ENCODE assay signal across 13 cellular contexts in genomic region chr14:75579882-75580281, GRCh38. TPM values are rescaled to one million over a fixed set of nuclear protein-coding genes. Genes with fewer than 3 reads are reported as not detected.
DNase-seq lines count a peak whose midpoint lies in the region; ATAC-seq and TF ChIP-seq lines count a peak whose summit lies in the region.
"Had no signal": no experiment of that assay in that cellular context is flagged by ENCODE, and none has a peak within 500 bp of the region (broad histone marks: within the 10 kb centered on the region; RNA-seq: fewer than 3 reads in every experiment).

No MANE protein-coding gene starts in this region.

- H3K4me3 ChIP-seq in ACC112 (ENCODE audit: low read depth, low read length) (peak overlapping the region; percentile 84), Peyer's patch (peak overlapping the region in 3 of 4 donors; percentile 31 to 87 (median 83)), fibroblast of mammary gland (ENCODE audit: control insufficient read depth, low read depth, low read length) (peak overlapping the region; percentile 65)

- ATAC-seq in natural killer cell (no peak), GM21786 (IDR thresholded peaks at IDR 0.05; ENCODE audit: unreplicated experiment) (no peak)
- ATAC-seq: activated T-cell treated with anti-CD3 and anti-CD28 coated beads, Interleukin-2, amount 50 U/mL, for 72 hours had no signal

- H3K27ac ChIP-seq in ACC112 (ENCODE audit: low read depth, low read length) (peak overlapping the region; percentile 2; the same call in 1 of the 2 replicates), Peyer's patch (peak overlapping the region in 3 of 4 donors; percentile 73 to 90 (median 88))
- H3K27ac ChIP-seq: epithelial cell of prostate had no signal

- H3K4me1 ChIP-seq in ACC112 (ENCODE audit: control insufficient read depth, insufficient read depth, low read length, unreplicated experiment) (peaks cover 14% of the 10 kb centered on the region), Peyer's patch (peaks cover 0 to 9% (median 0%) of the 10 kb centered on the region in 4 donors)

- no peak for TF ChIP-seq CTCF in Peyer's patch (IDR thresholded peaks at IDR 0.05)
- TF ChIP-seq CTCF in fibroblast of mammary gland (conservative IDR thresholded peaks at IDR 0.05; ENCODE audit: control insufficient read depth, insufficient read depth, low read depth, low read length) = no peak
- TF ChIP-seq CTCF in natural killer cell (IDR thresholded peaks at IDR 0.05) = no peak

- H3K4me1 Mint-ChIP-seq in natural killer cell = peaks cover 20 to 22% of the 10 kb centered on the region in 2 donors

- TF ChIP-seq POLR2A in Peyer's patch (IDR thresholded peaks at IDR 0.05) = no peak

- no peaks in the 10 kb centered on the region for H3K36me3 ChIP-seq in ACC112 (ENCODE audit: insufficient read depth, low read length)
- no peaks in the 10 kb centered on the region for H3K36me3 ChIP-seq in Peyer's patch

- H3K36me3 Mint-ChIP-seq in natural killer cell = no peaks in the 10 kb centered on the region
- H3K36me3 Mint-ChIP-seq: mesothelial cell of epicardium had no signal

- H3K27me3 ChIP-seq in ACC112 (ENCODE audit: insufficient read depth, low read length) (no peaks in the 10 kb centered on the region), Peyer's patch (no peaks in the 10 kb centered on the region)

- peaks cover 23% of the 10 kb centered on the region for H3K79me2 ChIP-seq in ACC112 (ENCODE audit: control insufficient read depth, insufficient read depth, low read length, unreplicated experiment)

- no peaks in the 10 kb centered on the region for H3K9me3 Mint-ChIP-seq in natural killer cell
- H3K9me3 Mint-ChIP-seq: activated T-cell treated with anti-CD3 and anti-CD28 coated beads, Interleukin-2, amount 50 U/mL, for 72 hours; mesothelial cell of epicardium had no signal

- intact Hi-C loops in natural killer cell (cut with micrococcal nuclease) = loop anchor here (2.0 kb wide), 1 partner anchor 403 kb away; no protein-coding TSS in a partner anchor

- H3K27me3 Mint-ChIP-seq in natural killer cell (ENCODE audit: low read depth in 2 of 2) = no peaks in the 10 kb centered on the region

- H3K4me3 Mint-ChIP-seq in natural killer cell = peak overlapping the region; percentile 95
- H3K4me3 Mint-ChIP-seq: mesothelial cell of epicardium had no signal

- no peaks in the 10 kb centered on the region for H3K9me3 ChIP-seq in Peyer's patch
- H3K9me3 ChIP-seq: SK-N-SH had no signal

- H2AFZ ChIP-seq in ACC112 (ENCODE audit: low read length, unreplicated experiment) = no peak overlapping the region

- H3K27ac Mint-ChIP-seq in natural killer cell = no peak overlapping the region
- H3K27ac Mint-ChIP-seq: activated T-cell treated with anti-CD3 and anti-CD28 coated beads, Interleukin-2, amount 50 U/mL, for 72 hours; mesothelial cell of epicardium had no signal

- no peak for DNase-seq in Peyer's patch
- no peak for DNase-seq in fibroblast of mammary gland (ENCODE audit: low read depth)
- no peak for DNase-seq in natural killer cell
- no peak for DNase-seq in NCI-H345 (lab: John Stamatoyannopoulos, UW)
- no peak for DNase-seq in NCI-H524 (lab: John Stamatoyannopoulos, UW)
- no peak for DNase-seq in NK-92 (lab: John Stamatoyannopoulos, UW; ENCODE audit: unreplicated experiment)
- DNase-seq: activated T-cell treated with anti-CD3 and anti-CD28 coated beads, Interleukin-2, amount 50 U/mL, for 72 hours; NCI-H2171; SK-N-SH had no signal

RNA-seq across cellular contexts. Expression of gene FLVCR2, which starts 1.5 kb away (rescaled TPM):
- 100 to 1,000 TPM in 2 of 4 donors, 10 to 100 TPM in 2; 14.9 to 130 (median 98.8) TPM for total RNA-seq in Peyer's patch
- 1 to 10 TPM; 1.4 to 4.8 (median 2.1) TPM for total RNA-seq in natural killer cell

RNA-seq across cellular contexts. Expression of gene BATF, which starts 57.6 kb away (rescaled TPM):
- total RNA-seq in Peyer's patch (10 to 100 TPM in 1 of 4 donors, 1 to 10 TPM in 2, not detected in 1; 3.1 to 28.1 (median 5.9) TPM), natural killer cell (10 to 100 TPM; 12.6 to 32.5 (median 21.4) TPM)
